ENCODE assay signal across 17 cellular contexts in genomic region chr1:68954841-68955240, GRCh38.
DNase-seq lines count a peak whose midpoint lies in the region; ATAC-seq and TF ChIP-seq lines count a peak whose summit lies in the region.
"Had no signal": no experiment of that assay in that cellular context is flagged by ENCODE, and none has a peak within 500 bp of the region (broad histone marks: within the 10 kb centered on the region; RNA-seq: fewer than 3 reads in every experiment).

No MANE protein-coding gene starts in this region.

- no peak overlapping the region for H3K4me3 Mint-ChIP-seq in natural killer cell treated with Interleukin-12 subunit alpha and Interleukin-12 subunit beta and Interleukin-15 and Interleukin-18, amount 100 ng/mL, for 72 hours
- H3K4me3 Mint-ChIP-seq in mesothelial cell of epicardium = no peak overlapping the region

- peak overlapping the region; percentile 13 for H3K4me2 ChIP-seq in smooth muscle cell

- H3F3A ChIP-seq in smooth muscle cell (ENCODE audit: low read depth) = peaks cover 7% of the 10 kb centered on the region

- DNase-seq in HT1080 (ENCODE audit: low read depth) = peak; percentile 10
- peak; percentile 86 to 92 for DNase-seq in NCI-H446 (lab: John Stamatoyannopoulos, UW)
- DNase-seq in astrocyte of the spinal cord (ENCODE audit: low read depth, low spot score) = peak; percentile 51
- no peak for DNase-seq in smooth muscle cell (lab: John Stamatoyannopoulos, UW; ENCODE audit: unreplicated experiment)
- no peak for DNase-seq in natural killer cell treated with Interleukin-12 subunit alpha and Interleukin-12 subunit beta and Interleukin-15 and Interleukin-18, amount 100 ng/mL, for 72 hours (ENCODE audit: low spot score)
- DNase-seq in NCI-H2171 (lab: John Stamatoyannopoulos, UW) = no peak
- DNase-seq in mesothelial cell of epicardium (ENCODE audit: low spot score in 2 of 2, unreplicated experiment in 2 of 2) = no peak
- DNase-seq: amygdala; C1 segment of cervical spinal cord; colonic mucosa; heart left ventricle; kidney; MM.1S; Peyer's patch; stimulated activated CD4-positive, alpha-beta T cell treated with anti-CD3 and anti-CD28 coated beads, Interleukin-4, amount 100 ng/mL, for 4 hours had no signal

- H3K4me3 ChIP-seq in astrocyte of the spinal cord (ENCODE audit: low read depth, low read length) (no peak overlapping the region), smooth muscle cell (no peak overlapping the region)
- H3K4me3 ChIP-seq: colonic mucosa, heart left ventricle, Peyer's patch, tibial nerve had no signal

- no peaks in the 10 kb centered on the region for H3K36me3 Mint-ChIP-seq in natural killer cell treated with Interleukin-12 subunit alpha and Interleukin-12 subunit beta and Interleukin-15 and Interleukin-18, amount 100 ng/mL, for 72 hours
- no peaks in the 10 kb centered on the region for H3K36me3 Mint-ChIP-seq in mesothelial cell of epicardium

- no peaks in the 10 kb centered on the region for H4K20me1 ChIP-seq in smooth muscle cell (ENCODE audit: low read depth)

- ATAC-seq in natural killer cell treated with Interleukin-12 subunit alpha and Interleukin-12 subunit beta and Interleukin-15 and Interleukin-18, amount 100 ng/mL, for 72 hours = no peak
- no peak for ATAC-seq in HG02610 (IDR thresholded peaks at IDR 0.05; ENCODE audit: unreplicated experiment)

- H3K4me1 ChIP-seq in smooth muscle cell (ENCODE audit: low read depth) = peaks cover 7% of the 10 kb centered on the region
- H3K4me1 ChIP-seq: colonic mucosa, Peyer's patch, tibial nerve had no signal

- peaks cover 24% of the 10 kb centered on the region for H3K9me3 Mint-ChIP-seq in natural killer cell treated with Interleukin-12 subunit alpha and Interleukin-12 subunit beta and Interleukin-15 and Interleukin-18, amount 100 ng/mL, for 72 hours
- peaks cover 9% of the 10 kb centered on the region for H3K9me3 Mint-ChIP-seq in mesothelial cell of epicardium

- H3K27ac ChIP-seq in smooth muscle cell (ENCODE audit: low read depth) = peak overlapping the region; percentile 12
- H3K27ac ChIP-seq: colonic mucosa, heart left ventricle, Peyer's patch, tibial nerve had no signal

- no peak overlapping the region for H2AFZ ChIP-seq in smooth muscle cell (ENCODE audit: low read depth)

- no peaks in the 10 kb centered on the region for H3K27me3 ChIP-seq in smooth muscle cell (ENCODE audit: low read depth)
- H3K27me3 ChIP-seq: colonic mucosa, heart left ventricle, Peyer's patch, tibial nerve had no signal

- TF ChIP-seq CTCF in astrocyte of the spinal cord (IDR thresholded peaks at IDR 0.05; ENCODE audit: low read depth, low read length) (no peak), smooth muscle cell (IDR thresholded peaks at IDR 0.05; ENCODE audit: borderline replicate concordance, insufficient read depth, poor library complexity, severe bottlenecking) (no peak), mesothelial cell of epicardium (IDR thresholded peaks at IDR 0.05; ENCODE audit: unreplicated experiment) (no peak)

- no peaks in the 10 kb centered on the region for H3K27me3 Mint-ChIP-seq in natural killer cell treated with Interleukin-12 subunit alpha and Interleukin-12 subunit beta and Interleukin-15 and Interleukin-18, amount 100 ng/mL, for 72 hours
- no peaks in the 10 kb centered on the region for H3K27me3 Mint-ChIP-seq in mesothelial cell of epicardium (ENCODE audit: low read depth)

- in situ Hi-C loops in astrocyte of the spinal cord (cut with HindIII; ENCODE audit: low sequenced_read_pairs) = no loop called here

- H3K4me1 Mint-ChIP-seq in natural killer cell treated with Interleukin-12 subunit alpha and Interleukin-12 subunit beta and Interleukin-15 and Interleukin-18, amount 100 ng/mL, for 72 hours (ENCODE audit: low read depth in 2 of 2) = no peaks in the 10 kb centered on the region
- H3K4me1 Mint-ChIP-seq in mesothelial cell of epicardium = peaks cover 4% of the 10 kb centered on the region

- no peak overlapping the region for H3K9ac ChIP-seq in smooth muscle cell (ENCODE audit: low read depth)

- no peaks in the 10 kb centered on the region for H3K36me3 ChIP-seq in smooth muscle cell (ENCODE audit: low read depth)
- H3K36me3 ChIP-seq: colonic mucosa, heart left ventricle, Peyer's patch, tibial nerve had no signal

- H3K9me3 ChIP-seq in smooth muscle cell (replicated peaks; ENCODE audit: low read depth) = no peaks in the 10 kb centered on the region
- H3K9me3 ChIP-seq: colonic mucosa, Peyer's patch, tibial nerve had no signal

- no peaks in the 10 kb centered on the region for H3K79me2 ChIP-seq in smooth muscle cell (ENCODE audit: low read depth)

- no peak overlapping the region for H3K27ac Mint-ChIP-seq in natural killer cell treated with Interleukin-12 subunit alpha and Interleukin-12 subunit beta and Interleukin-15 and Interleukin-18, amount 100 ng/mL, for 72 hours
- no peak overlapping the region for H3K27ac Mint-ChIP-seq in mesothelial cell of epicardium

- 69% methylated on average over 2 of the region's 2 CpGs for WGBS in smooth muscle cell (ENCODE audit: low lambda C conversion rate)

Comparison
In these comparisons a context has a peak if more than half of its experiments do, and no peak if none do; other contexts are left out.
1. DNase-seq: peak in HT1080 (single experiment), NCI-H446 (2 of 2) and astrocyte of the spinal cord (single experiment); none in smooth muscle cell (single experiment), natural killer cell treated with Interleukin-12 subunit alpha and Interleukin-12 subunit beta and Interleukin-15 and Interleukin-18, amount 100 ng/mL, for 72 hours (single experiment), NCI-H2171 (single experiment) and mesothelial cell of epicardium (0 of 2).